Comparison of ENCODE assay signal across 22 cellular contexts in the genomic region with DNA sequence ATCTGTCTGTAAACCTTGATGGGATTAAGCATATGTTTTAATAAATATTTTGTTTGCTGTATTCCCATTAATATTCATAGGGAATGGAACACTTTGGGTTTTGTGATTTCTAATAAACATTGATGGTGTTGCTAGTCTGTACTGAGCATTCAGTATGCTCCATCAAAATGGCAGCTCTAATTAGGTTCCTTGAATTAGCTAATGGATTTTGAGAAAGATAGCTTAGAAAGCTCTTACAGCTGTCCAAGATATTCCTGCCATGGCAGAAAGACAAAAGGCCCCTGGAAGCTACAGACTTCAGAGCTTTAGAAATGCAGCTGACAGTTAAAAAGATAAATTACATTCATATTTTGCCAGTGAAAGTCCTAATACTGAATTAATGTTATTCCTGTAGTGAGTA.
A peak's percentile ranks its signal among the peaks of the same experiment; 100 is the strongest.
DNase-seq lines count a peak whose midpoint lies in the region; ATAC-seq, FAIRE-seq and TF ChIP-seq lines count a peak whose summit lies in the region.
"Had no signal": no experiment of that assay in that cellular context is flagged by ENCODE, and none has a peak within 500 bp of the region (broad histone marks: within the 10 kb centered on the region; RNA-seq: fewer than 3 reads in every experiment).

No MANE protein-coding gene starts in this region.

- H3K79me2 ChIP-seq in neural progenitor cell (ENCODE audit: low read depth), result no peaks in the 10 kb centered on the region

- peak in 1 of 2 experiments; percentile 35 for DNase-seq in SJCRH30
- DNase-seq in neural progenitor cell (ENCODE audit: low spot score), result no peak
- no peak for DNase-seq in kidney
- DNase-seq in activated CD4-positive, alpha-beta T cell treated with anti-CD3 and anti-CD28 coated beads for 4 hours, result no peak
- DNase-seq: Calu3; CD4-positive, alpha-beta memory T cell; DMS153; HFFc6; KBM-7; MM.1S; NCI-H1048; NCI-H1436 treated with DMSO at 0.1 percent for 48 hours; NCI-H1930; NCI-H226; NCI-H510A treated with DMSO at 0.1 percent for 48 hours; NCI-H774; Peyer's patch had no signal

- H2AFZ ChIP-seq in neural progenitor cell (replicated peaks), result no peak overlapping the region

- H4K20me1 ChIP-seq in neural progenitor cell (ENCODE audit: low read depth), result no peaks in the 10 kb centered on the region
- H4K20me1 ChIP-seq: BLaER1 treated with 17β-estradiol and CSF1 and Interleukin-3, amounts not matched to agents 10 nM and 100 nM had no signal

- H3K9me3 Mint-ChIP-seq in neural progenitor cell, result peaks cover 3% of the 10 kb centered on the region
- H3K9me3 Mint-ChIP-seq: HFFc6 had no signal

- FAIRE-seq in kidney (lab: Jason Lieb, UNC), result no peak
- FAIRE-seq: GM12892 had no signal

- no peaks in the 10 kb centered on the region for H3K36me3 Mint-ChIP-seq in neural progenitor cell
- H3K36me3 Mint-ChIP-seq: CD4-positive, alpha-beta memory T cell had no signal

- H3K4me1 Mint-ChIP-seq in neural progenitor cell, result peaks cover 14% of the 10 kb centered on the region
- H3K4me1 Mint-ChIP-seq: CD4-positive, alpha-beta memory T cell had no signal

- H3K4me3 ChIP-seq in HUES64 (ENCODE audit: low read length), result peak overlapping the region; percentile 24; the same call in 1 of the 2 replicates
- no peak overlapping the region for H3K4me3 ChIP-seq in SJCRH30
- no peak overlapping the region for H3K4me3 ChIP-seq in iPS-18a (ENCODE audit: low read length)
- no peak overlapping the region for H3K4me3 ChIP-seq in neural progenitor cell
- H3K4me3 ChIP-seq in kidney (ENCODE audit: low read length in 2 of 2), result no peak overlapping the region
- H3K4me3 ChIP-seq: BLaER1 treated with 17β-estradiol and CSF1 and Interleukin-3, amounts not matched to agents 10 nM and 100 nM; Peyer's patch had no signal

- intact Hi-C loops in kidney (cut with DNase I), result no loop called here

- H3K36me3 ChIP-seq in HUES64 (ENCODE audit: insufficient read depth, low read length) (no peaks in the 10 kb centered on the region), SJCRH30 (no peaks in the 10 kb centered on the region), iPS-18a (ENCODE audit: control insufficient read depth, low read depth, low read length) (no peaks in the 10 kb centered on the region), neural progenitor cell (no peaks in the 10 kb centered on the region), kidney (ENCODE audit: control insufficient read depth in 1 of 2, insufficient read depth in 2 of 2, low read length in 2 of 2) (no peaks in the 10 kb centered on the region)
- H3K36me3 ChIP-seq: BLaER1 treated with 17β-estradiol and CSF1 and Interleukin-3, amounts not matched to agents 10 nM and 100 nM; Peyer's patch had no signal

- H3K27me3 Mint-ChIP-seq in neural progenitor cell (ENCODE audit: insufficient read depth, low read depth), result no peaks in the 10 kb centered on the region
- H3K27me3 Mint-ChIP-seq: CD4-positive, alpha-beta memory T cell had no signal

- H3K27ac ChIP-seq in HUES64 (ENCODE audit: low read depth, low read length) (peak overlapping the region; percentile 91), SJCRH30 (peak overlapping the region; percentile 58), iPS-18a (ENCODE audit: low read length) (peak overlapping the region; percentile 32), neural progenitor cell (peak overlapping the region; percentile 14), kidney (ENCODE audit: low read depth in 2 of 2, low read length in 2 of 2) (no peak overlapping the region)
- H3K27ac ChIP-seq: BLaER1 treated with 17β-estradiol and CSF1 and Interleukin-3, amounts not matched to agents 10 nM and 100 nM; Peyer's patch had no signal

- H3K9ac ChIP-seq in HUES64 (ENCODE audit: low read depth, low read length) (peak overlapping the region; percentile 42), iPS-18a (ENCODE audit: low read length) (peak overlapping the region; percentile 0), neural progenitor cell (no peak overlapping the region), kidney (ENCODE audit: low read length in 2 of 2) (no peak overlapping the region)
- H3K9ac ChIP-seq: BLaER1 treated with 17β-estradiol and CSF1 and Interleukin-3, amounts not matched to agents 10 nM and 100 nM had no signal

- no peaks in the 10 kb centered on the region for H3K27me3 ChIP-seq in HUES64 (ENCODE audit: insufficient read depth, low read length)
- no peaks in the 10 kb centered on the region for H3K27me3 ChIP-seq in SJCRH30
- no peaks in the 10 kb centered on the region for H3K27me3 ChIP-seq in iPS-18a (ENCODE audit: control insufficient read depth, insufficient read depth, low read length)
- no peaks in the 10 kb centered on the region for H3K27me3 ChIP-seq in neural progenitor cell
- H3K27me3 ChIP-seq: BLaER1 treated with 17β-estradiol and CSF1 and Interleukin-3, amounts not matched to agents 10 nM and 100 nM; Peyer's patch had no signal

- no peak overlapping the region for H3K27ac Mint-ChIP-seq in neural progenitor cell
- H3K27ac Mint-ChIP-seq: CD4-positive, alpha-beta memory T cell; HFFc6 had no signal

- H3K4me3 Mint-ChIP-seq in neural progenitor cell, result no peak overlapping the region
- H3K4me3 Mint-ChIP-seq: CD4-positive, alpha-beta memory T cell; HFFc6 had no signal

- no peaks in the 10 kb centered on the region for H3K9me3 ChIP-seq in HUES64 (ENCODE audit: insufficient read depth, low read depth, low read length)
- H3K9me3 ChIP-seq in SJCRH30 (replicated peaks), result no peaks in the 10 kb centered on the region
- no peaks in the 10 kb centered on the region for H3K9me3 ChIP-seq in iPS-18a (ENCODE audit: control insufficient read depth, low read depth, low read length)
- no peaks in the 10 kb centered on the region for H3K9me3 ChIP-seq in neural progenitor cell (ENCODE audit: low read depth)
- no peaks in the 10 kb centered on the region for H3K9me3 ChIP-seq in kidney (ENCODE audit: control insufficient read depth in 1 of 2, low read length in 2 of 2)
- H3K9me3 ChIP-seq: BLaER1 treated with 17β-estradiol and CSF1 and Interleukin-3, amounts not matched to agents 10 nM and 100 nM; Peyer's patch had no signal

- TF ChIP-seq CTCF in neural progenitor cell (IDR thresholded peaks at IDR 0.05), result no peak
- TF ChIP-seq CTCF in kidney (IDR thresholded peaks at IDR 0.05; ENCODE audit: borderline replicate concordance, extremely low read depth, insufficient read depth), result no peak

- H3K4me2 ChIP-seq in neural progenitor cell, result peak overlapping the region; percentile 64
- H3K4me2 ChIP-seq: BLaER1 treated with 17β-estradiol and CSF1 and Interleukin-3, amounts not matched to agents 10 nM and 100 nM had no signal

- ATAC-seq in HG03469 (IDR thresholded peaks at IDR 0.05; ENCODE audit: unreplicated experiment), result no peak

- H3F3A ChIP-seq in neural progenitor cell (ENCODE audit: low read depth), result peaks cover 20% of the 10 kb centered on the region

- H3K4me1 ChIP-seq in HUES64 (ENCODE audit: insufficient read depth, low read length) (peaks cover 36% of the 10 kb centered on the region), SJCRH30 (peaks cover 41% of the 10 kb centered on the region), iPS-18a (ENCODE audit: control insufficient read depth, low read depth, low read length) (peaks cover 37% of the 10 kb centered on the region), neural progenitor cell (peaks cover 32% of the 10 kb centered on the region), kidney (ENCODE audit: control insufficient read depth in 1 of 2, insufficient read depth in 1 of 2, low read depth in 1 of 2, low read length in 2 of 2) (no peaks in the 10 kb centered on the region)
- H3K4me1 ChIP-seq: Peyer's patch had no signal

Comparison
In these comparisons a context has a peak if more than half of its experiments do, and no peak if none do; other contexts are left out.
1. H3K27ac ChIP-seq: peak in HUES64 (single experiment), SJCRH30 (single experiment), iPS-18a (single experiment) and neural progenitor cell (single experiment); none in kidney (0 of 2).
2. H3K9ac ChIP-seq: peak in HUES64 (single experiment) and iPS-18a (single experiment); none in neural progenitor cell (single experiment) and kidney (0 of 2).